Comparison of ENCODE assay signal across 35 cellular contexts in the genomic region with DNA sequence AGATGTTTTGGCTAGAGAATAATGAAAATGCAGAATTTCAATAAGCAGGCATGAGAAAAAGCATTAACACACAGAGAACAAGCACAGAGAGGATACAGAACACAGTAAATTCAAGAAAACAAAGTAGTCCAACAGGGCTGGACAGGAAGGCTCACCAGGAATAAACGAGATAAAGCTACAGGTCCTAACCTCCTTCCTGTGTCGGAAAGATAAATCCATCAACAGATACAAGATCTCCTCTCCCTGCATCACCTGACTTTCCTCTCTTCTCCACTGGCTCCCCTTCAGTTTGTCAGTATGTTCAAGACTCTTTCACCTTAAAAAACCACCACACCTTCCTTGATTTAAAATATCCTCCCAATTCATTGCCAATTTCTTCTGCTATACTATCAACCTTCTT. TPM values are rescaled to one million over a fixed set of nuclear protein-coding genes. Genes with fewer than 3 reads are reported as not detected.
"Had no signal": no experiment of that assay in that cellular context is flagged by ENCODE, and none has a peak within 500 bp of the region (broad histone marks: within the 10 kb centered on the region; RNA-seq: fewer than 3 reads in every experiment).

No MANE protein-coding gene starts in this region.

- ATAC-seq: activated naive CD4-positive, alpha-beta T cell treated with anti-CD3 and anti-CD28 coated beads, Interleukin-2, amount 50 U/mL, for 72 hours; activated naive CD8-positive, alpha-beta T cell treated with anti-CD3 and anti-CD28 coated beads, Interleukin-2, amount 50 U/mL, for 24 hours; activated T-cell treated with anti-CD3 and anti-CD28 coated beads, Interleukin-2, amount 50 U/mL, for 4 hours; activated T-cell treated with anti-CD3 and anti-CD28 coated beads, Interleukin-2, amount 50 U/mL, for 72 hours; activated T-helper 17 cell treated with anti-CD3 and anti-CD28 coated beads, Interleukin-2, amount 50 U/mL, for 72 hours; body of pancreas had no signal

- H3K27me3 ChIP-seq: adrenal gland, ascending aorta, body of pancreas, brain microvascular endothelial cell had no signal

- H3K36me3 ChIP-seq: adrenal gland, ascending aorta, brain microvascular endothelial cell, breast epithelium, cardiac muscle cell had no signal

- H3K4me1 ChIP-seq: adrenal gland, ascending aorta, breast epithelium had no signal

- H3K27ac ChIP-seq: adrenal gland, ascending aorta, body of pancreas, brain microvascular endothelial cell, breast epithelium, cardiac muscle cell had no signal

- H3K9me3 ChIP-seq: adrenal gland, ascending aorta, body of pancreas, breast epithelium had no signal

- H3K4me3 ChIP-seq: adrenal gland, ascending aorta, body of pancreas, breast epithelium, cardiac muscle cell had no signal

- FAIRE-seq: astrocyte, bronchial epithelial cell had no signal

- DNase-seq: activated effector memory CD4-positive, alpha-beta T cell treated with anti-CD3 and anti-CD28 coated beads, Interleukin-2, amount 50 U/mL, for 16 hours; activated effector memory CD4-positive, alpha-beta T cell treated with Interleukin-2 at 50 U/mL for 16 hours; activated gamma-delta T cell; activated gamma-delta T cell treated with Interleukin-2 at 50 U/mL for 16 hours; activated naive CD4-positive, alpha-beta T cell; activated naive CD4-positive, alpha-beta T cell treated with anti-CD3 and anti-CD28 coated beads for 36 hours; activated naive CD4-positive, alpha-beta T cell treated with anti-CD3 and anti-CD28 coated beads, Interleukin-2, amount 10 ng/mL, durations not matched to agents 7 days and 5 days; activated naive CD4-positive, alpha-beta T cell treated with anti-CD3 and anti-CD28 coated beads, Interleukin-2, amount 50 U/mL, for 16 hours; activated naive CD4-positive, alpha-beta T cell treated with Interleukin-2 at 50 U/mL for 16 hours; activated naive CD8-positive, alpha-beta T cell treated with anti-CD3 and anti-CD28 coated beads for 36 hours; activated naive CD8-positive, alpha-beta T cell treated with anti-CD3 and anti-CD28 coated beads, Interleukin-2, amount 10 ng/mL, durations not matched to agents 7 days and 5 days; activated naive CD8-positive, alpha-beta T cell treated with anti-CD3 and anti-CD28 coated beads, Interleukin-2, amount 50 U/mL, for 24 hours; activated T-cell treated with anti-CD3 and anti-CD28 coated beads, Interleukin-2, amount 50 U/mL, for 24 hours; activated T-cell treated with anti-CD3 and anti-CD28 coated beads, Interleukin-2, amount 50 U/mL, for 4 hours; activated T-cell treated with anti-CD3 and anti-CD28 coated beads, Interleukin-2, amount 50 U/mL, for 48 hours; activated T-cell treated with anti-CD3 and anti-CD28 coated beads, Interleukin-2, amount 50 U/mL, for 72 hours; adrenal gland; amniotic stem cell; amygdala; anterior cingulate cortex; aorta; body of pancreas; brain microvascular endothelial cell; caudate nucleus; central memory CD4-positive, alpha-beta T cell; cerebellar nuclear complex had no signal

RNA-seq across cellular contexts. Expression of a gene that starts 11.4 kb away (rescaled TPM):
- total RNA-seq: activated naive CD4-positive, alpha-beta T cell treated with anti-CD3 and anti-CD28 coated beads, Interleukin-2, amount 50 U/mL, for 72 hours; activated T-helper 1 cell treated with anti-CD3 and anti-CD28 coated beads, Interleukin-12 subunit alpha, Interleukin-12 subunit beta, Interleukin-2, Interleukin-4 antibody, amounts not matched to agents 30 ng/mL and 10 ng/mL and 1 ng/mL, durations not matched to agents 14 hours and 24 hours and 36 hours; activated T-helper 2 cell treated with anti-CD3 and anti-CD28 coated beads, Interferon-gamma antibody, Interleukin-2, Interleukin-4, amounts not matched to agents 10 μg/mL and 5 μg/mL and 100 μg/mL, durations not matched to agents 14 hours and 24 hours and 36 hours had no signal
